In the genomic region with DNA sequence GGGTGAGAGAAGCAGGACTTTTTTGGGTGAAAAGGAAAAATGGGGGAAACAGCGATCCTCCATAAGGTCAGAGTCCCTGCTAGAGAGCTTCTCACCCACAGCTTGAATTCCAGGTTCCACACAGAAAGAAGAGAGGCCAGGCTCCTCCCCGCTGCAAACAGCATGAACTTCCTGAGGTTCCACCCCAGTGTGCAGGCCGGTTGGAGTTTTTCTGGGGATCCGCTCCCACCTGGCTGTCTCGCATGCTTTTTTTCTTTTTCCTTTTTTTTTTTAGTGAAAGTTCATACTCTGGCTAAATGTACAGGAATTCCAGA, we compare ENCODE assay signal across 14 cellular contexts.
DNase-seq lines count a peak whose midpoint lies in the region; ATAC-seq and TF ChIP-seq lines count a peak whose summit lies in the region.
"Had no signal": no experiment of that assay in that cellular context is flagged by ENCODE, and none has a peak within 500 bp of the region (broad histone marks: within the 10 kb centered on the region; RNA-seq: fewer than 3 reads in every experiment).

No MANE protein-coding gene starts in this region.

- H3K27me3 ChIP-seq in dorsolateral prefrontal cortex, result peaks cover 0 to 2% (median 0%) of the 10 kb centered on the region in 45 donors

- peak overlapping the region; percentile 60 for H3K27ac Mint-ChIP-seq in nephron progenitor cell
- H3K27ac Mint-ChIP-seq: activated CD8-positive, alpha-beta T cell treated with anti-CD3 and anti-CD28 coated beads, Interleukin-2, amount 10 ng/mL, durations not matched to agents 7 days and 5 days; activated naive CD4-positive, alpha-beta T cell treated with anti-CD3 and anti-CD28 coated beads, Interleukin-2, amount 50 U/mL, for 72 hours; T-helper 1 cell treated with Interleukin-12 subunit alpha and Interleukin-12 subunit beta and Interleukin-4 antibody, amounts not matched to agents 30 μg/mL and 1 μg/mL, for 36 hours had no signal

- no peaks in the 10 kb centered on the region for H3K9me3 Mint-ChIP-seq in nephron progenitor cell
- H3K9me3 Mint-ChIP-seq: T-helper 1 cell treated with Interleukin-12 subunit alpha and Interleukin-12 subunit beta and Interleukin-4 antibody, amounts not matched to agents 30 μg/mL and 1 μg/mL, for 36 hours had no signal

- H3K4me1 Mint-ChIP-seq in nephron progenitor cell, result peaks cover 27% of the 10 kb centered on the region

- peak overlapping the region; percentile 88 for H3K4me3 Mint-ChIP-seq in nephron progenitor cell
- H3K4me3 Mint-ChIP-seq: activated CD8-positive, alpha-beta T cell treated with anti-CD3 and anti-CD28 coated beads, Interleukin-2, amount 10 ng/mL, durations not matched to agents 7 days and 5 days; T-helper 1 cell treated with Interleukin-12 subunit alpha and Interleukin-12 subunit beta and Interleukin-4 antibody, amounts not matched to agents 30 μg/mL and 1 μg/mL, for 36 hours had no signal

- TF ChIP-seq CTCF in AG09309 (IDR thresholded peaks at IDR 0.05; ENCODE audit: control insufficient read depth, insufficient read depth, low read depth, low read length, missing control alignments) (no peak), dorsolateral prefrontal cortex (IDR thresholded peaks at IDR 0.05 in 54 of 56, conservative IDR thresholded peaks at IDR 0.05 in 2 of 56; ENCODE audit: low read depth in 1 of 56, partially characterized antibody in 56 of 56) (no peak), nephron progenitor cell (IDR thresholded peaks at IDR 0.05) (no peak)

- peaks cover 5% of the 10 kb centered on the region for H3K27me3 Mint-ChIP-seq in nephron progenitor cell (ENCODE audit: low read depth, poor library complexity)

- DNase-seq in AG09309 (ENCODE audit: low read depth) (no peak), NCI-H226 (peak; percentile 45), dorsolateral prefrontal cortex (no peak), nephron progenitor cell (peak; percentile 30), EL (no peak)
- no peak for DNase-seq in activated naive CD4-positive, alpha-beta T cell treated with Interleukin-2 at 50 U/mL for 16 hours
- DNase-seq: activated CD8-positive, alpha-beta T cell treated with anti-CD3 and anti-CD28 coated beads, Interleukin-2, amount 10 ng/mL, durations not matched to agents 7 days and 5 days; AML-193; head of caudate nucleus; NCI-H82 had no signal

- H3K27ac ChIP-seq in dorsolateral prefrontal cortex, result peak overlapping the region in 5 of 59 donors; percentile 6 to 42 (median 25)

- H3K4me3 ChIP-seq in AG09309 (ENCODE audit: control insufficient read depth, low read depth, low read length), result peak overlapping the region; percentile 66
- peak overlapping the region in 31 of 59 donors; percentile 12 to 55 (median 36) for H3K4me3 ChIP-seq in dorsolateral prefrontal cortex

- ATAC-seq in GM19455 (IDR thresholded peaks at IDR 0.05; ENCODE audit: unreplicated experiment) (no peak), GM19324 (IDR thresholded peaks at IDR 0.05; ENCODE audit: low FRiP score, unreplicated experiment) (no peak)
- ATAC-seq: activated CD8-positive, alpha-beta T cell treated with anti-CD3 and anti-CD28 coated beads, Interleukin-2, amount 10 ng/mL, durations not matched to agents 7 days and 5 days; activated naive CD4-positive, alpha-beta T cell treated with anti-CD3 and anti-CD28 coated beads, Interleukin-2, amount 50 U/mL, for 72 hours had no signal

- intact Hi-C loops in dorsolateral prefrontal cortex (cut with DNase I), result no loop called here

- peaks cover 11% of the 10 kb centered on the region for H3K36me3 Mint-ChIP-seq in nephron progenitor cell (ENCODE audit: low read depth)
- H3K36me3 Mint-ChIP-seq: activated naive CD4-positive, alpha-beta T cell treated with anti-CD3 and anti-CD28 coated beads, Interleukin-2, amount 50 U/mL, for 72 hours had no signal

Comparison
In these comparisons a context has a peak if more than half of its experiments do, and no peak if none do; other contexts are left out.
1. DNase-seq: peak in NCI-H226 (single experiment) and nephron progenitor cell (single experiment); none in AG09309 (single experiment), dorsolateral prefrontal cortex (0 of 10), activated naive CD4-positive, alpha-beta T cell treated with Interleukin-2 at 50 U/mL for 16 hours (single experiment) and EL (single experiment).